Comparison of ENCODE assay signal across 9 cellular contexts in genomic region chr6:125888989-125889656, GRCh38.
A peak's percentile ranks its signal among the peaks of the same experiment; 100 is the strongest.
DNase-seq lines count a peak whose midpoint lies in the region; ATAC-seq and TF ChIP-seq lines count a peak whose summit lies in the region.
"Had no signal": no experiment of that assay in that cellular context is flagged by ENCODE, and none has a peak within 500 bp of the region (broad histone marks: within the 10 kb centered on the region; RNA-seq: fewer than 3 reads in every experiment).

No MANE protein-coding gene starts in this region.

- CTCF ChIA-PET in GM10248 (lab: Yijun Ruan, JAX) (interaction anchor here (0.6 to 4.2 kb wide), 12 partner anchors 9 to 68 kb away, joined by 3 to 20 read pairs (median 5); partner anchors contain the start of gene HINT3), mammary epithelial cell (lab: Charles Lee; ENCODE audit: low non-redundant PET) (interaction anchor here (0.5 to 0.6 kb wide), 2 partner anchors 37 to 63 kb away, joined by 3 to 9 read pairs; no protein-coding TSS in a partner anchor)

- H3K27ac Mint-ChIP-seq in nephron: no peak overlapping the region
- H3K27ac Mint-ChIP-seq: memory B cell had no signal

- peaks cover 15% of the 10 kb centered on the region; the same call in 1 of the 2 replicates for H3K36me3 ChIP-seq in Loucy (ENCODE audit: insufficient read depth, low read length)
- peaks cover 4% of the 10 kb centered on the region for H3K36me3 ChIP-seq in mammary epithelial cell (ENCODE audit: insufficient read depth, low read length)
- H3K36me3 ChIP-seq in gastrocnemius medialis: peaks cover 0 to 28% of the 10 kb centered on the region in 2 donors

- 67% methylated on average over 8 of the region's 8 CpGs for WGBS in mammary epithelial cell (ENCODE audit: low coverage, missing lambda C conversion rate)

- DNase-seq in GM10248 (ENCODE audit: extremely low spot score) (peak; percentile 15), mammary epithelial cell (peak; percentile 54), COLO668 (lab: John Stamatoyannopoulos, UW; ENCODE audit: unreplicated experiment) (no peak), activated gamma-delta T cell treated with Interleukin-2 at 50 U/mL for 16 hours (no peak), gastrocnemius medialis (no peak)

- no peaks in the 10 kb centered on the region for H3K9me3 ChIP-seq in Loucy (ENCODE audit: insufficient read depth, low read depth, low read length)
- no peaks in the 10 kb centered on the region for H3K9me3 ChIP-seq in mammary epithelial cell (replicated peaks; ENCODE audit: insufficient read depth, low read length)
- no peaks in the 10 kb centered on the region for H3K9me3 ChIP-seq in gastrocnemius medialis

- H3K27ac ChIP-seq in mammary epithelial cell (ENCODE audit: insufficient read depth, low read depth, low read length): no peak overlapping the region
- H3K27ac ChIP-seq in gastrocnemius medialis: no peak overlapping the region

- intact Hi-C loops in mammary epithelial cell (cut with micrococcal nuclease) (loop anchor here (1.0 kb wide), 1 partner anchor 64 kb away; no protein-coding TSS in a partner anchor), gastrocnemius medialis (cut with DNase I; ENCODE audit: low total_unique reads) (no loop called here)

- no peaks in the 10 kb centered on the region for H3K9me3 Mint-ChIP-seq in nephron
- H3K9me3 Mint-ChIP-seq: memory B cell had no signal

- no peak overlapping the region for H3K4me3 Mint-ChIP-seq in nephron
- H3K4me3 Mint-ChIP-seq: memory B cell had no signal

- dilution Hi-C loops in mammary epithelial cell (cut with HindIII; ENCODE audit: low sequenced_read_pairs): no loop called here

- H3F3A ChIP-seq in Loucy (ENCODE audit: low read depth): peaks cover 9% of the 10 kb centered on the region; the same call in 1 of the 2 replicates

- no peak for TF ChIP-seq POLR2A in gastrocnemius medialis (IDR thresholded peaks at IDR 0.05)

- no peaks in the 10 kb centered on the region for H3K27me3 Mint-ChIP-seq in nephron (ENCODE audit: low read depth)
- H3K27me3 Mint-ChIP-seq: memory B cell had no signal

- H3K79me2 ChIP-seq in Loucy (ENCODE audit: insufficient read depth, low read length) (no peaks in the 10 kb centered on the region), mammary epithelial cell (ENCODE audit: insufficient read depth, low read length) (no peaks in the 10 kb centered on the region)

- TF ChIP-seq CTCF in GM10248 (IDR thresholded peaks at IDR 0.05; ENCODE audit: control extremely low read depth, extremely low read depth, low read depth, missing control alignments): peak; percentile 36
- peak; percentile 67 for TF ChIP-seq CTCF in Loucy (conservative IDR thresholded peaks at IDR 0.05; ENCODE audit: low read length)
- TF ChIP-seq CTCF in mammary epithelial cell (conservative IDR thresholded peaks at IDR 0.05 in 1 of 2, IDR thresholded peaks at IDR 0.05 in 1 of 2; ENCODE audit: extremely low read depth in 1 of 2, insufficient read depth in 1 of 2, low read depth in 1 of 2, low read length in 2 of 2): peak; percentile 46 to 60
- TF ChIP-seq CTCF in nephron (IDR thresholded peaks at IDR 0.05; ENCODE audit: unreplicated experiment in 3 of 3): peak in 2 of 3 experiments; percentile 11 to 19
- TF ChIP-seq CTCF in gastrocnemius medialis (IDR thresholded peaks at IDR 0.05 in 4 of 5, conservative IDR thresholded peaks at IDR 0.05 in 1 of 5): peak in 1 of 5 experiments; percentile 13

- no peaks in the 10 kb centered on the region for H3K27me3 ChIP-seq in Loucy (ENCODE audit: insufficient read depth, low read length, poor library complexity, severe bottlenecking)
- H3K27me3 ChIP-seq in mammary epithelial cell (ENCODE audit: insufficient read depth, low read length): no peaks in the 10 kb centered on the region
- no peaks in the 10 kb centered on the region for H3K27me3 ChIP-seq in gastrocnemius medialis

- no peaks in the 10 kb centered on the region for H3K9me2 ChIP-seq in Loucy (replicated peaks; ENCODE audit: low read depth, low read length)

- H3K9ac ChIP-seq in Loucy (ENCODE audit: low read depth, low read length, poor library complexity, severe bottlenecking) (no peak overlapping the region), mammary epithelial cell (ENCODE audit: insufficient read depth, low read length) (no peak overlapping the region)

- TSS peak; percentile 42 for BruUV-seq in mammary epithelial cell (replicated peaks; lab: Mats Ljungman, UMichigan)

- H2AFZ ChIP-seq in Loucy (ENCODE audit: low read length) (no peak overlapping the region), mammary epithelial cell (ENCODE audit: low read depth, low read length) (no peak overlapping the region)

- H3K4me3 ChIP-seq in Loucy (ENCODE audit: low read length, poor library complexity, severe bottlenecking): no peak overlapping the region
- H3K4me3 ChIP-seq in mammary epithelial cell (replicated peaks in 1 of 3; ENCODE audit: insufficient read depth in 1 of 3, low read depth in 2 of 3, low read length in 3 of 3): no peak overlapping the region
- no peak overlapping the region for H3K4me3 ChIP-seq in gastrocnemius medialis

- no peaks in the 10 kb centered on the region for H4K20me1 ChIP-seq in Loucy (ENCODE audit: insufficient read depth, low read length, poor library complexity, severe bottlenecking)
- no peaks in the 10 kb centered on the region for H4K20me1 ChIP-seq in mammary epithelial cell (ENCODE audit: insufficient read depth, low read length)

- H3K36me3 Mint-ChIP-seq in nephron (ENCODE audit: low read depth): peaks cover 13% of the 10 kb centered on the region

- POLR2A ChIA-PET in GM10248 (lab: Yijun Ruan, JAX): no interaction called here

- in situ Hi-C loops in mammary epithelial cell (cut with MboI; ENCODE audit: low sequenced_read_pairs in 2 of 2) (no loop called here), gastrocnemius medialis (cut with MboI; ENCODE audit: low sequenced_read_pairs in 4 of 4) (no loop called here)

- H3K4me1 ChIP-seq in Loucy (ENCODE audit: insufficient read depth, low read length, poor library complexity, severe bottlenecking) (peaks cover 25% of the 10 kb centered on the region), mammary epithelial cell (ENCODE audit: insufficient read depth, low read length) (no peaks in the 10 kb centered on the region), gastrocnemius medialis (no peaks in the 10 kb centered on the region)

- ATAC-seq in GM18498 (IDR thresholded peaks at IDR 0.05; ENCODE audit: unreplicated experiment) (no peak), gastrocnemius medialis (no peak)

- H3K4me2 ChIP-seq in Loucy (ENCODE audit: low read depth, low read length, poor library complexity, severe bottlenecking) (no peak overlapping the region), mammary epithelial cell (ENCODE audit: insufficient read depth, low read depth, low read length) (no peak overlapping the region)

- no peaks in the 10 kb centered on the region for H3K4me1 Mint-ChIP-seq in nephron
- H3K4me1 Mint-ChIP-seq: memory B cell had no signal

Comparison
In these comparisons a context has a peak if more than half of its experiments do, and no peak if none do; other contexts are left out.
1. DNase-seq: peak in GM10248 (single experiment) and mammary epithelial cell (single experiment); none in COLO668 (single experiment), activated gamma-delta T cell treated with Interleukin-2 at 50 U/mL for 16 hours (single experiment) and gastrocnemius medialis (0 of 2).